19 cellular contexts compared by ENCODE assay signal in genomic region chr1:39946216-39946615, GRCh38. TPM values are rescaled to one million over a fixed set of nuclear protein-coding genes. Genes with fewer than 3 reads are reported as not detected.
DNase-seq lines count a peak whose midpoint lies in the region; ATAC-seq, FAIRE-seq and TF ChIP-seq lines count a peak whose summit lies in the region.
"Had no signal": no experiment of that assay in that cellular context is flagged by ENCODE, and none has a peak within 500 bp of the region (broad histone marks: within the 10 kb centered on the region; RNA-seq: fewer than 3 reads in every experiment).

No MANE protein-coding gene starts in this region.

- H3K4me3 ChIP-seq in BLaER1 = no peak overlapping the region
- no peak overlapping the region for H3K4me3 ChIP-seq in MM.1S (ENCODE audit: low read length)
- no peak overlapping the region for H3K4me3 ChIP-seq in neuronal stem cell (ENCODE audit: low read length in 2 of 2)
- no peak overlapping the region for H3K4me3 ChIP-seq in right atrium auricular region

- no peak overlapping the region for H4K8ac ChIP-seq in neuronal stem cell (ENCODE audit: low read depth, low read length)

- WGBS in neuronal stem cell (ENCODE audit: extremely low coverage in 2 of 2, insufficient read length in 2 of 2, insufficient replicate concordance in 1 of 2), 2 donors = no CpG with 5 or more reads among the region's 4 CpGs

- TF ChIP-seq CTCF in MM.1S (IDR thresholded peaks at IDR 0.05; ENCODE audit: low read length) (no peak), right atrium auricular region (IDR thresholded peaks at IDR 0.05) (no peak)

- H4K20me1 ChIP-seq in BLaER1 (no peaks in the 10 kb centered on the region), MM.1S (ENCODE audit: insufficient read depth, low read length) (no peaks in the 10 kb centered on the region)

- TF ChIP-seq POLR2A in GM12891 (IDR thresholded peaks at IDR 0.05; ENCODE audit: low read depth, low read length) = no peak

- H3K36me3 ChIP-seq in BLaER1 = no peaks in the 10 kb centered on the region
- H3K36me3 ChIP-seq in MM.1S (replicated peaks; ENCODE audit: insufficient read depth, low read length) = no peaks in the 10 kb centered on the region
- H3K36me3 ChIP-seq in neuronal stem cell (replicated peaks in 1 of 2; ENCODE audit: control insufficient read depth in 2 of 2, insufficient read depth in 2 of 2, low read length in 2 of 2) = no peaks in the 10 kb centered on the region
- no peaks in the 10 kb centered on the region for H3K36me3 ChIP-seq in right atrium auricular region

- no peaks in the 10 kb centered on the region for H3F3A ChIP-seq in MM.1S (ENCODE audit: insufficient read depth, low read length)

- H3K23ac ChIP-seq in neuronal stem cell (ENCODE audit: low read depth, low read length, poor library complexity) = no peak overlapping the region

- no peak overlapping the region for H2BK15ac ChIP-seq in neuronal stem cell (ENCODE audit: low read length)

- H3K4me2 ChIP-seq in BLaER1 = peak overlapping the region; percentile 39
- H3K4me2 ChIP-seq in MM.1S (ENCODE audit: low read depth, low read length) = no peak overlapping the region
- no peak overlapping the region for H3K4me2 ChIP-seq in neuronal stem cell (ENCODE audit: insufficient read depth, low read length, poor library complexity, severe bottlenecking)

- no peak overlapping the region for H2BK120ac ChIP-seq in neuronal stem cell (ENCODE audit: low read depth, low read length)

- no peak overlapping the region for H3K9ac ChIP-seq in BLaER1
- H3K9ac ChIP-seq in MM.1S (ENCODE audit: low read length) = no peak overlapping the region
- H3K9ac ChIP-seq in neuronal stem cell (ENCODE audit: low read depth, low read length, poor library complexity) = peak overlapping the region; percentile 36

- H3K27me3 ChIP-seq in BLaER1 (no peaks in the 10 kb centered on the region), MM.1S (replicated peaks; ENCODE audit: insufficient read depth, low read length) (no peaks in the 10 kb centered on the region), neuronal stem cell (ENCODE audit: control insufficient read depth in 3 of 3, insufficient read depth in 3 of 3, low read depth in 1 of 3, low read length in 3 of 3) (peaks cover 0 to 12% (median 0%) of the 10 kb centered on the region in 3 experiments), right atrium auricular region (no peaks in the 10 kb centered on the region)

- ATAC-seq in HG03520 (IDR thresholded peaks at IDR 0.05; ENCODE audit: unreplicated experiment) = no peak
- ATAC-seq in GM18868 (IDR thresholded peaks at IDR 0.05; ENCODE audit: unreplicated experiment) = no peak
- ATAC-seq: HepG2 had no signal

- no peak overlapping the region for H3K4ac ChIP-seq in neuronal stem cell (ENCODE audit: low read length)

- H3K79me1 ChIP-seq in neuronal stem cell (ENCODE audit: low read depth, low read length) = no peaks in the 10 kb centered on the region

- H3K9me2 ChIP-seq in MM.1S (replicated peaks; ENCODE audit: insufficient read depth, low read length) = no peaks in the 10 kb centered on the region

- H3K79me2 ChIP-seq in MM.1S (ENCODE audit: low read length) = no peaks in the 10 kb centered on the region

- H2AFZ ChIP-seq in MM.1S (ENCODE audit: low read length) (no peak overlapping the region), neuronal stem cell (ENCODE audit: low read length) (no peak overlapping the region)

- H3K4me1 ChIP-seq in BLaER1 (peaks cover 11% of the 10 kb centered on the region), MM.1S (ENCODE audit: low read length) (peaks cover 7% of the 10 kb centered on the region), neuronal stem cell (ENCODE audit: control insufficient read depth in 2 of 2, insufficient read depth in 1 of 2, low read depth in 1 of 2, low read length in 2 of 2) (no peaks in the 10 kb centered on the region), right atrium auricular region (no peaks in the 10 kb centered on the region)

- no peak overlapping the region for H4K91ac ChIP-seq in neuronal stem cell (ENCODE audit: low read depth, low read length, poor library complexity)

- no peaks in the 10 kb centered on the region for H3K9me3 ChIP-seq in BLaER1
- no peaks in the 10 kb centered on the region for H3K9me3 ChIP-seq in MM.1S (replicated peaks; ENCODE audit: insufficient read depth, low read length)
- peaks cover 0 to 9% of the 10 kb centered on the region in 2 donors for H3K9me3 ChIP-seq in neuronal stem cell (replicated peaks in 1 of 2; ENCODE audit: control insufficient read depth in 2 of 2, insufficient read depth in 1 of 2, low read depth in 1 of 2, low read length in 2 of 2)
- no peaks in the 10 kb centered on the region for H3K9me3 ChIP-seq in right atrium auricular region

- H3K18ac ChIP-seq in neuronal stem cell (ENCODE audit: low read length) = no peak overlapping the region

- H2AK5ac ChIP-seq in neuronal stem cell (ENCODE audit: low read depth, low read length) = no peak overlapping the region

- FAIRE-seq in GM12891 (lab: Jason Lieb, UNC) = peak; percentile 82
- FAIRE-seq: GM19239, HepG2 had no signal

- DNase-seq in GM12891 (ENCODE audit: insufficient read length, low spot score) (no peak), MM.1S (peak; percentile 34), neuronal stem cell (ENCODE audit: low spot score) (no peak), C1 segment of cervical spinal cord (lab: John Stamatoyannopoulos, UW) (no peak), right atrium auricular region (ENCODE audit: low spot score) (no peak)
- DNase-seq: 8988T; CD4-positive, alpha-beta memory T cell; DMS153; DMS79; GF-D8; HCEC 1CT; Kasumi-1; KG1 had no signal

- H2BK12ac ChIP-seq in neuronal stem cell (ENCODE audit: low read length) = no peak overlapping the region

- no peak overlapping the region for H3K14ac ChIP-seq in neuronal stem cell (ENCODE audit: low read length)

- H3K27ac ChIP-seq in BLaER1 (no peak overlapping the region), MM.1S (ENCODE audit: low read length) (no peak overlapping the region), neuronal stem cell (replicated peaks; ENCODE audit: low read length) (no peak overlapping the region), right atrium auricular region (no peak overlapping the region)

- no peak overlapping the region for H2BK5ac ChIP-seq in neuronal stem cell (ENCODE audit: low read length)

TF ChIP-seq in GM12891, 5 proteins besides CTCF, POLR2A, EP300 and RAD21:
- TF ChIP-seq POLR2AphosphoS5 (IDR thresholded peaks at IDR 0.05; ENCODE audit: low read depth, low read length) (no peak), SPI1 (IDR thresholded peaks at IDR 0.05; ENCODE audit: low read depth, low read length) (no peak), POU2F2 (IDR thresholded peaks at IDR 0.05; ENCODE audit: low read depth, low read length) (no peak), PAX5 (IDR thresholded peaks at IDR 0.05; ENCODE audit: insufficient read depth, low read length, severe bottlenecking) (no peak), TAF1 (IDR thresholded peaks at IDR 0.05; ENCODE audit: low read depth, low read length) (no peak)

RNA-seq across cellular contexts. Expression of gene MFSD2A, which starts 8.7 kb away (rescaled TPM):
- 10.4 TPM for polyA plus RNA-seq in GM12891 (2012; ENCODE audit: low read depth, missing spikeins)
- 2.1 TPM for polyA plus RNA-seq in neuronal stem cell (2013, experiment 1 of 2)
- 2.4 TPM for polyA plus RNA-seq in neuronal stem cell (2013, experiment 2 of 2)
- total RNA-seq in right atrium auricular region = 1 to 10 TPM; 2.6 to 5.1 TPM
- total RNA-seq: HepG2 had no signal

RNA-seq across cellular contexts. Expression of gene MYCL, which starts 44.5 kb away (rescaled TPM):
- polyA plus RNA-seq in GM12891 (2012; ENCODE audit: low read depth, missing spikeins) = 1.2 TPM
- 21.4 TPM for polyA plus RNA-seq in neuronal stem cell (2013, experiment 1 of 2)
- polyA plus RNA-seq in neuronal stem cell (2013, experiment 2 of 2) = 21.2 TPM
- total RNA-seq in right atrium auricular region = 1 to 10 TPM in 1 of 2 donors, under 1 TPM in 1; 0.70 to 1.3 TPM
- total RNA-seq: H4 had no signal
- polyA plus RNA-seq: CD4-positive, alpha-beta memory T cell had no signal
